Comparison of ENCODE assay signal across 17 cellular contexts in genomic region chr5:72888595-72888994, GRCh38.
A peak's percentile ranks its signal among the peaks of the same experiment; 100 is the strongest.
DNase-seq lines count a peak whose midpoint lies in the region; ATAC-seq, FAIRE-seq and TF ChIP-seq lines count a peak whose summit lies in the region.
"Had no signal": no experiment of that assay in that cellular context is flagged by ENCODE, and none has a peak within 500 bp of the region (broad histone marks: within the 10 kb centered on the region; RNA-seq: fewer than 3 reads in every experiment).

No MANE protein-coding gene starts in this region.

- TF ChIP-seq EP300 in K562 (IDR thresholded peaks at IDR 0.05; ENCODE audit: low read length), result no peak
- no peak for TF ChIP-seq EP300 in transverse colon (IDR thresholded peaks at IDR 0.05; ENCODE audit: low read depth)

- in situ Hi-C loops in K562 (cut with MboI) (no loop called here), transverse colon (cut with MboI; ENCODE audit: low pct_ligation_motif_present in 1 of 4, low pct_unique_long_range_greater_than_20kb in 1 of 4, low sequenced_read_pairs in 3 of 4) (no loop called here)

- no peak for TF ChIP-seq RAD21 in K562 (CRISPR knock-in tag; conservative IDR thresholded peaks at IDR 0.05 in 1 of 2, IDR thresholded peaks at IDR 0.05 in 1 of 2)

- no peaks in the 10 kb centered on the region for H3K27me3 Mint-ChIP-seq in stimulated activated memory B cell treated with anti-CD40 and anti-IgM and Interleukin-4, amounts not matched to agents 10 μg/mL and 1 μg/mL and 100 μg/mL, for 72 hours
- H3K27me3 Mint-ChIP-seq: CD4-positive, alpha-beta T cell had no signal

- peak; percentile 62 for FAIRE-seq in K562 (lab: Jason Lieb, UNC)
- FAIRE-seq: A204.1, D721Med had no signal

- H3K4me3 Mint-ChIP-seq in stimulated activated memory B cell treated with anti-CD40 and anti-IgM and Interleukin-4, amounts not matched to agents 10 μg/mL and 1 μg/mL and 100 μg/mL, for 72 hours, result no peak overlapping the region
- H3K4me3 Mint-ChIP-seq: CD4-positive, alpha-beta T cell had no signal

- CTCF ChIA-PET in K562 (lab: Yijun Ruan, JAX; ENCODE audit: low intra/inter-chr PET ratio), result no interaction called here

- no TSS peak for BruUV-seq in K562 (replicated peaks; lab: Mats Ljungman, UMichigan)

- no peaks in the 10 kb centered on the region for H3K9me3 Mint-ChIP-seq in stimulated activated memory B cell treated with anti-CD40 and anti-IgM and Interleukin-4, amounts not matched to agents 10 μg/mL and 1 μg/mL and 100 μg/mL, for 72 hours
- H3K9me3 Mint-ChIP-seq: CD4-positive, alpha-beta T cell had no signal

- H4K20me1 ChIP-seq in Karpas-422 (ENCODE audit: insufficient read depth, low read depth, low read length) (no peaks in the 10 kb centered on the region; the same call in 1 of the 2 replicates), K562 (replicated peaks; ENCODE audit: control insufficient read depth, insufficient read depth, low read length) (0 out of 2 replicates have a peak, but pooled peaks cover 3% of the 10 kb centered on the region), osteoblast (ENCODE audit: insufficient read depth, low read length) (peaks cover 20% of the 10 kb centered on the region)

- no peak for TF ChIP-seq POLR2A in K562 (conservative IDR thresholded peaks at IDR 0.05)
- no peak for TF ChIP-seq POLR2A in transverse colon (IDR thresholded peaks at IDR 0.05)

- H3K27ac ChIP-seq in Karpas-422 (ENCODE audit: low read length), result no peak overlapping the region
- H3K27ac ChIP-seq in K562 (ENCODE audit: extremely low read depth, low read depth, low read length), result no peak overlapping the region
- no peak overlapping the region for H3K27ac ChIP-seq in transverse colon
- H3K27ac ChIP-seq in osteoblast (ENCODE audit: low read depth, low read length), result no peak overlapping the region
- H3K27ac ChIP-seq: C4-2B, GM23248 had no signal

- H3K4me1 ChIP-seq in Karpas-422 (ENCODE audit: low read length) (peaks cover 3% of the 10 kb centered on the region; the same call in 1 of the 2 replicates), K562 (replicated peaks in 1 of 2; ENCODE audit: control insufficient read depth in 2 of 2, insufficient read depth in 2 of 2, low read length in 2 of 2) (no peaks in the 10 kb centered on the region), transverse colon (no peaks in the 10 kb centered on the region), osteoblast (ENCODE audit: insufficient read depth, low read length) (no peaks in the 10 kb centered on the region)
- H3K4me1 ChIP-seq: BE2C, Caco-2 had no signal

- H3K9me2 ChIP-seq in Karpas-422 (replicated peaks; ENCODE audit: insufficient read depth, low read length), result no peaks in the 10 kb centered on the region

- no peak overlapping the region for H3K9ac ChIP-seq in Karpas-422 (ENCODE audit: low read length)
- H3K9ac ChIP-seq in K562 (ENCODE audit: insufficient read depth in 1 of 2, low read depth in 2 of 2, low read length in 2 of 2), result no peak overlapping the region
- H3K9ac ChIP-seq: GM23248 had no signal

- H3K79me2 ChIP-seq in Karpas-422 (ENCODE audit: low read length) (peaks cover 43% of the 10 kb centered on the region), K562 (ENCODE audit: control insufficient read depth, insufficient read depth, low read length) (peaks cover 5% of the 10 kb centered on the region; the same call in 1 of the 3 replicates), osteoblast (ENCODE audit: insufficient read depth, low read length) (peaks cover 73% of the 10 kb centered on the region)

- WGBS in K562 (ENCODE audit: insufficient coverage, low coverage, missing lambda C conversion rate), result 64% methylated on average over 2 of the region's 2 CpGs
- 72 to 80% methylated on average over 2 of the region's 2 CpGs for WGBS in transverse colon (ENCODE audit: low coverage in 1 of 2), 2 donors

- H3K4me2 ChIP-seq in Karpas-422 (ENCODE audit: low read depth, low read length, poor library complexity, severe bottlenecking), result no peak overlapping the region
- H3K4me2 ChIP-seq in K562 (ENCODE audit: insufficient read depth, low read length), result no peak overlapping the region
- no peak overlapping the region for H3K4me2 ChIP-seq in osteoblast (ENCODE audit: insufficient read depth, low read length)

- peaks cover 81% of the 10 kb centered on the region for H3K36me3 ChIP-seq in Karpas-422 (ENCODE audit: insufficient read depth, low read length)
- peaks cover 100% of the 10 kb centered on the region for H3K36me3 ChIP-seq in K562 (ENCODE audit: control insufficient read depth, insufficient read depth, low read length)
- peaks cover 0 to 86% (median 37%) of the 10 kb centered on the region in 4 donors for H3K36me3 ChIP-seq in transverse colon
- peaks cover 93% of the 10 kb centered on the region for H3K36me3 ChIP-seq in osteoblast (ENCODE audit: insufficient read depth, low read length)

- H2AFZ ChIP-seq in Karpas-422 (ENCODE audit: low read length) (no peak overlapping the region), K562 (ENCODE audit: low read depth, low read length) (no peak overlapping the region), osteoblast (ENCODE audit: low read length) (no peak overlapping the region)
- H2AFZ ChIP-seq: GM23248 had no signal

- H3K27me3 ChIP-seq in Karpas-422 (ENCODE audit: low read length), result no peaks in the 10 kb centered on the region
- no peaks in the 10 kb centered on the region for H3K27me3 ChIP-seq in K562 (ENCODE audit: control insufficient read depth in 2 of 2, insufficient read depth in 2 of 2, low read length in 2 of 2)
- H3K27me3 ChIP-seq in transverse colon, result no peaks in the 10 kb centered on the region
- H3K27me3 ChIP-seq in osteoblast (ENCODE audit: insufficient read depth, low read length), result no peaks in the 10 kb centered on the region
- H3K27me3 ChIP-seq: BE2C had no signal

- no peak overlapping the region for H3K27ac Mint-ChIP-seq in stimulated activated memory B cell treated with anti-CD40 and anti-IgM and Interleukin-4, amounts not matched to agents 10 μg/mL and 1 μg/mL and 100 μg/mL, for 72 hours
- H3K27ac Mint-ChIP-seq: CD4-positive, alpha-beta T cell had no signal

- ATAC-seq in K562, result no peak
- peak; percentile 51 for ATAC-seq in stimulated activated memory B cell treated with anti-CD40 and anti-IgM and Interleukin-4, amounts not matched to agents 10 μg/mL and 1 μg/mL and 100 μg/mL, for 72 hours

- H3K9me3 ChIP-seq in Karpas-422 (ENCODE audit: low read length), result no peaks in the 10 kb centered on the region
- H3K9me3 ChIP-seq in K562 (replicated peaks; ENCODE audit: control insufficient read depth, insufficient read depth, low read depth, low read length), result no peaks in the 10 kb centered on the region
- no peaks in the 10 kb centered on the region for H3K9me3 ChIP-seq in transverse colon
- no peaks in the 10 kb centered on the region for H3K9me3 ChIP-seq in osteoblast (ENCODE audit: low read depth, low read length)
- H3K9me3 ChIP-seq: BE2C, Caco-2, HAP-1 had no signal

- peaks cover 65% of the 10 kb centered on the region for H3K36me3 Mint-ChIP-seq in stimulated activated memory B cell treated with anti-CD40 and anti-IgM and Interleukin-4, amounts not matched to agents 10 μg/mL and 1 μg/mL and 100 μg/mL, for 72 hours

- intact Hi-C loops in K562 (cut with micrococcal nuclease), result no loop called here
- intact Hi-C loops in transverse colon (cut with DNase I; ENCODE audit: low total_unique reads), result no loop called here

- H3K4me3 ChIP-seq in Karpas-422 (ENCODE audit: low read length) (no peak overlapping the region), K562 (no peak overlapping the region), transverse colon (no peak overlapping the region), osteoblast (ENCODE audit: insufficient read depth, low read length) (no peak overlapping the region)
- H3K4me3 ChIP-seq: GM23248, HAP-1 had no signal

- POLR2A ChIA-PET in K562 (lab: Yijun Ruan, JAX), result no interaction called here

- DNase-seq in Karpas-422 (peak; percentile 49), K562 (ENCODE audit: extremely low read depth in 1 of 4, low spot score in 3 of 4) (no peak), transverse colon (no peak), osteoblast (ENCODE audit: insufficient read length, low spot score, missing footprints) (no peak)
- DNase-seq in stimulated activated CD4-positive, alpha-beta T cell treated with anti-CD3 and anti-CD28 coated beads, Interleukin-12 subunit alpha, Interleukin-12 subunit beta, amount 100 ng/mL, for 4 hours, result no peak
- DNase-seq: ACHN; BE2C; Caco-2; CD4-positive, alpha-beta T cell; DMS79; GDM1; GM23248 had no signal

- no peak for TF ChIP-seq CTCF in K562 (IDR thresholded peaks at IDR 0.05 in 2 of 3, conservative IDR thresholded peaks at IDR 0.05 in 1 of 3; ENCODE audit: insufficient read depth in 2 of 3, low read depth in 1 of 3, low read length in 3 of 3)
- TF ChIP-seq CTCF in transverse colon (IDR thresholded peaks at IDR 0.05), result no peak
- no peak for TF ChIP-seq CTCF in osteoblast (IDR thresholded peaks at IDR 0.05; ENCODE audit: extremely low read depth, low read depth, low read length)

- no peaks in the 10 kb centered on the region for H3K9me1 ChIP-seq in K562 (ENCODE audit: control insufficient read depth, insufficient read depth, low read length)

- H3K4me1 Mint-ChIP-seq in stimulated activated memory B cell treated with anti-CD40 and anti-IgM and Interleukin-4, amounts not matched to agents 10 μg/mL and 1 μg/mL and 100 μg/mL, for 72 hours, result no peaks in the 10 kb centered on the region

TF ChIP-seq in K562, 482 proteins besides CTCF, POLR2A, EP300 and RAD21 (continues in another document):
- TF ChIP-seq ZNF174 (CRISPR knock-in tag; IDR thresholded peaks at IDR 0.05) (no peak), BACH1 (tag; IDR thresholded peaks at IDR 0.05) (no peak), NCOA2 (IDR thresholded peaks at IDR 0.05; ENCODE audit: partially characterized antibody in 2 of 2) (no peak), ZNF408 (CRISPR knock-in tag; IDR thresholded peaks at IDR 0.05; ENCODE audit: low read depth) (no peak), POLR2AphosphoS2 (IDR thresholded peaks at IDR 0.05; ENCODE audit: low read length) (no peak), ZNF551 (CRISPR knock-in tag; IDR thresholded peaks at IDR 0.05) (no peak), ZNF583 (CRISPR knock-in tag; IDR thresholded peaks at IDR 0.05) (no peak), TAF1 (IDR thresholded peaks at IDR 0.05; ENCODE audit: control insufficient read depth, extremely low read depth, insufficient read depth, low read length, severe bottlenecking) (no peak)
